ENCODE assay signal across 23 cellular contexts in the genomic region with DNA sequence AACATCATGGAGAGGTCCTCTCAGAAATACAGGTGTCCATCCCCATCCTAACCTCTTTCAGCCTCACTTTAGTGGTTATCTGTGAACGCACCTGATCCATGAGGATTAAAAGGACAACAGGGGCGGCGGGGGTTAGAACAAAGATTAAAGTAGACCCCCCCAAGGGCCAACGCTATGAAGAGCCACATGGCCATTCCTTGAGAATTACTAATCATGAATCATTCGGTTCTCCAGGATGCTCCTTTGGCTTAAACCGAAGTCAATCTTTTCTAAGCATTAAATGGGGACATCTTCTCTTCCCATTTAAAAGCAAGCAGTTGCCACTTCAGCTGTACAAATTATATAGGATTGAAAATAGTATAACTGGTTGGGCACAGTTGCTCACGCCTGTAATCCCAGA.
A peak's percentile ranks its signal among the peaks of the same experiment; 100 is the strongest.
DNase-seq lines count a peak whose midpoint lies in the region; ATAC-seq, FAIRE-seq and TF ChIP-seq lines count a peak whose summit lies in the region.
"Had no signal": no experiment of that assay in that cellular context is flagged by ENCODE, and none has a peak within 500 bp of the region (broad histone marks: within the 10 kb centered on the region; RNA-seq: fewer than 3 reads in every experiment).

No MANE protein-coding gene starts in this region.

- peaks cover 10% of the 10 kb centered on the region; the same call in 2 of the 3 replicates for H3K4me1 ChIP-seq in A549
- peaks cover 14% of the 10 kb centered on the region for H3K4me1 ChIP-seq in SJSA1 (replicated peaks)

- H3K4me2 ChIP-seq in A549, result peak overlapping the region; percentile 25; the same call in 1 of the 3 replicates

- POLR2A ChIA-PET in A549 (lab: Yijun Ruan, JAX), result no interaction called here

- TF ChIP-seq EP300 in A549 (IDR thresholded peaks at IDR 0.05), result no peak

- no peak for FAIRE-seq in A549 (lab: Jason Lieb, UNC)
- FAIRE-seq: GM12878, GM19239 had no signal

- no peak for TF ChIP-seq RAD21 in A549 (conservative IDR thresholded peaks at IDR 0.05 in 1 of 2, IDR thresholded peaks at IDR 0.05 in 1 of 2)

- H3K27me3 ChIP-seq in SJSA1 (replicated peaks), result no peaks in the 10 kb centered on the region
- H3K27me3 ChIP-seq: gastroesophageal sphincter, right atrium auricular region had no signal

- CTCF ChIA-PET in A549 (lab: Yijun Ruan, JAX), result no interaction called here

- H3K4me3 ChIP-seq in A549 (no peak overlapping the region), SJSA1 (no peak overlapping the region), foreskin fibroblast (ENCODE audit: low read depth in 1 of 2, low read length in 2 of 2) (no peak overlapping the region)
- H3K4me3 ChIP-seq: gastroesophageal sphincter, GM12878, right atrium auricular region had no signal

- H3K9me3 ChIP-seq in A549 (no peaks in the 10 kb centered on the region), SJSA1 (replicated peaks) (0 out of 2 replicates have a peak, but pooled peaks cover 3% of the 10 kb centered on the region)
- H3K9me3 ChIP-seq: right atrium auricular region had no signal

- TF ChIP-seq CTCF in A549 (IDR thresholded peaks at IDR 0.05), result no peak
- TF ChIP-seq CTCF in foreskin fibroblast (IDR thresholded peaks at IDR 0.05; ENCODE audit: low read depth, low read length), result no peak

- H3K36me3 ChIP-seq in SJSA1, result no peaks in the 10 kb centered on the region
- H3K36me3 ChIP-seq: gastroesophageal sphincter, right atrium auricular region had no signal

- H3K27ac ChIP-seq in A549 (no peak overlapping the region), SJSA1 (peak overlapping the region; percentile 43)
- H3K27ac ChIP-seq: gastroesophageal sphincter, right atrium auricular region had no signal

- no peak for ATAC-seq in A549
- ATAC-seq in HG02938 (IDR thresholded peaks at IDR 0.05; ENCODE audit: unreplicated experiment), result no peak
- ATAC-seq: gastroesophageal sphincter; GM12878; naive thymus-derived CD4-positive, alpha-beta T cell; T-cell had no signal

- DNase-seq in A549 (ENCODE audit: low read depth in 1 of 2, low spot score in 1 of 2), result no peak
- DNase-seq in HCEC 1CT, result peak; percentile 80
- DNase-seq in SJSA1 (ENCODE audit: low read depth in 1 of 2, low spot score in 2 of 2), result no peak
- DNase-seq in foreskin fibroblast, result peak; percentile 45 to 71
- no peak for DNase-seq in SIG-M5 (lab: John Stamatoyannopoulos, UW)
- DNase-seq in activated CD8-positive, alpha-beta memory T cell treated with anti-CD3 and anti-CD28 coated beads, Interleukin-2, amount 50 U/mL, for 4 hours, result no peak
- no peak for DNase-seq in activated T-cell treated with anti-CD3 and anti-CD28 coated beads for 4 hours
- DNase-seq: 8988T; activated CD4-positive, alpha-beta T cell treated with anti-CD3 and anti-CD28 coated beads, Interleukin-2, amount 10 ng/mL, durations not matched to agents 7 days and 5 days; amygdala; GDM1; Kasumi-1; mesendoderm; naive thymus-derived CD4-positive, alpha-beta T cell; NCI-H1105 treated with DMSO at 0.1 percent for 48 hours; NCI-H510A; substantia nigra; T-cell had no signal

- 58% methylated on average over 7 of the region's 7 CpGs for WGBS in A549 (ENCODE audit: missing lambda C conversion rate)

- TF ChIP-seq POLR2A in A549 (IDR thresholded peaks at IDR 0.05; ENCODE audit: low read length), result no peak

TF ChIP-seq in A549, 52 proteins besides CTCF, POLR2A, EP300 and RAD21:
- TF ChIP-seq RFX5 (IDR thresholded peaks at IDR 0.05) (no peak), ZC3H11A (IDR thresholded peaks at IDR 0.05) (no peak), NR3C1 (IDR thresholded peaks at IDR 0.05) (no peak), BCL3 (IDR thresholded peaks at IDR 0.05) (no peak), FOSB (CRISPR knock-in tag; IDR thresholded peaks at IDR 0.05) (no peak), CBX8 (IDR thresholded peaks at IDR 0.05) (no peak), KDM5A (IDR thresholded peaks at IDR 0.05) (no peak)
- TF ChIP-seq, protein P1, sequence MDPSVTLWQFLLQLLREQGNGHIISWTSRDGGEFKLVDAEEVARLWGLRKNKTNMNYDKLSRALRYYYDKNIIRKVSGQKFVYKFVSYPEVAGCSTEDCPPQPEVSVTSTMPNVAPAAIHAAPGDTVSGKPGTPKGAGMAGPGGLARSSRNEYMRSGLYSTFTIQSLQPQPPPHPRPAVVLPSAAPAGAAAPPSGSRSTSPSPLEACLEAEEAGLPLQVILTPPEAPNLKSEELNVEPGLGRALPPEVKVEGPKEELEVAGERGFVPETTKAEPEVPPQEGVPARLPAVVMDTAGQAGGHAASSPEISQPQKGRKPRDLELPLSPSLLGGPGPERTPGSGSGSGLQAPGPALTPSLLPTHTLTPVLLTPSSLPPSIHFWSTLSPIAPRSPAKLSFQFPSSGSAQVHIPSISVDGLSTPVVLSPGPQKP (IDR thresholded peaks at IDR 0.05; ENCODE audit: low read depth, low read length), result no peak
TF ChIP-seq in A549: peak in this region for 0.

Comparison
In these comparisons a context has a peak if more than half of its experiments do, and no peak if none do; other contexts are left out.
1. DNase-seq: peak in HCEC 1CT (single experiment) and foreskin fibroblast (2 of 2); none in A549 (0 of 2), SJSA1 (0 of 2), SIG-M5 (single experiment), activated CD8-positive, alpha-beta memory T cell treated with anti-CD3 and anti-CD28 coated beads, Interleukin-2, amount 50 U/mL, for 4 hours (single experiment) and activated T-cell treated with anti-CD3 and anti-CD28 coated beads for 4 hours (single experiment).